ENCODE assay signal across 5 cellular contexts in the genomic region with DNA sequence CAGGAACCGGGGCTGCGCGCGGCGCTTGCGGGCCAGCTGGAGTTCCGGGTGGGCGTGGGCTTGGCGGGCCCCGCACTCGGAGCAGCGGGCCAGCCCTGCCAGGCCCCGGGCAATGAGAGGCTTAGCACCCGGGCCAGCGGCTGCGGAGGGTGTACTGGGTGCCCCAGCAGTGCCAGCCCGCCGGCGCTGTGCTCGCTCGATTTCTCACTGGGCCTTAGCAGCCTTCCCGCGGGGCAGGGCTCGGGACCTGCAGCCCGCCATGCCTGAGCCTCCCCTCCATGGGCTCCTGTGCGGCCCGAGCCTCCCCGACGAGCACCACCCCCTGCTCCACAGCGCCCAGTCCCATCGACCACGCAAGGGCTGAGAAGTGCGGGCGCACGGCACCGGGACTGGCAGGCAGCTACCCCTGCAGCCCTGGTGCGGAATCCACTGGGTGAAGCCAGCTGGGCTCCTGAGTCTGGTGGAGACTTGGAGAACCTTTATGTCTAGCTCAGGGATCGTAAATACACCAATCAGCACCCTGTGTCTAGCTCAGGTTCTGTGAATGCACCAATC. TPM values are rescaled to one million over a fixed set of nuclear protein-coding genes. Genes with fewer than 3 reads are reported as not detected.
"Had no signal": no experiment of that assay in that cellular context is flagged by ENCODE, and none has a peak within 500 bp of the region (broad histone marks: within the 10 kb centered on the region; RNA-seq: fewer than 3 reads in every experiment).

No MANE protein-coding gene starts in this region.

RNA-seq across cellular contexts. Expression of a gene that starts 4.2 kb away (rescaled TPM):
- total RNA-seq: subcutaneous adipose tissue, temporal lobe, thyroid gland, urinary bladder had no signal

RNA-seq across cellular contexts. Expression of a gene that starts 48.2 kb away (rescaled TPM):
- total RNA-seq: stomach, thyroid gland had no signal
